1 cellular context compared by ENCODE assay signal in genomic region chr11:124470516-124471231, GRCh38.
TF ChIP-seq lines count a peak whose summit lies in the region.

No MANE protein-coding gene starts in this region.

TF ChIP-seq in K562, 482 proteins besides CTCF, POLR2A, EP300 and RAD21:
- no peak for TF ChIP-seq HDGF (IDR thresholded peaks at IDR 0.05)
- no peak for TF ChIP-seq KLF1 (tag; IDR thresholded peaks at IDR 0.05)
- TF ChIP-seq CC2D1A (IDR thresholded peaks at IDR 0.05), result no peak
- TF ChIP-seq BRF1 (IDR thresholded peaks at IDR 0.05; ENCODE audit: borderline replicate concordance, extremely low read depth, insufficient read length), result no peak
- no peak for TF ChIP-seq SFPQ (IDR thresholded peaks at IDR 0.05; ENCODE audit: low read depth, low read length)
- TF ChIP-seq ZNF707 (CRISPR knock-in tag; conservative IDR thresholded peaks at IDR 0.05), result no peak
- no peak for TF ChIP-seq ZNF121 (CRISPR knock-in tag; conservative IDR thresholded peaks at IDR 0.05)
- no peak for TF ChIP-seq CEBPG (CRISPR knock-in tag; IDR thresholded peaks at IDR 0.05)
- no peak for TF ChIP-seq CEBPG (tag; conservative IDR thresholded peaks at IDR 0.05 in 1 of 2, IDR thresholded peaks at IDR 0.05 in 1 of 2)
TF ChIP-seq in K562: peak in this region for 0.
